Comparison of ENCODE assay signal across 18 cellular contexts in genomic region chr18:78720456-78721250, GRCh38.
DNase-seq lines count a peak whose midpoint lies in the region; ATAC-seq and TF ChIP-seq lines count a peak whose summit lies in the region.
"Had no signal": no experiment of that assay in that cellular context is flagged by ENCODE, and none has a peak within 500 bp of the region (broad histone marks: within the 10 kb centered on the region; RNA-seq: fewer than 3 reads in every experiment).

No MANE protein-coding gene starts in this region.

- no peak overlapping the region for H3K4me3 ChIP-seq in right cardiac atrium (ENCODE audit: low read length)
- H3K4me3 ChIP-seq: A549, HAP-1, PC-9 had no signal

- no peaks in the 10 kb centered on the region for H3K4me1 ChIP-seq in right cardiac atrium (ENCODE audit: control insufficient read depth, insufficient read depth, low read length)
- H3K4me1 ChIP-seq: A549 had no signal

- peak overlapping the region; percentile 35 for H3K27ac Mint-ChIP-seq in neural crest cell (ENCODE audit: unreplicated experiment)
- H3K27ac Mint-ChIP-seq in activated CD4-positive, alpha-beta T cell treated with anti-CD3 and anti-CD28 coated beads, Interleukin-2, amount 10 ng/mL, durations not matched to agents 24 days and 14 days, result no peak overlapping the region

- H3K4me1 Mint-ChIP-seq in neural crest cell, result peaks cover 41% of the 10 kb centered on the region
- H3K4me1 Mint-ChIP-seq in activated CD4-positive, alpha-beta T cell treated with anti-CD3 and anti-CD28 coated beads, Interleukin-2, amount 10 ng/mL, durations not matched to agents 24 days and 14 days, result no peaks in the 10 kb centered on the region

- intact Hi-C loops in right cardiac atrium (cut with DNase I), result no loop called here
- intact Hi-C loops in left ventricle myocardium superior (cut with micrococcal nuclease), result no loop called here
- intact Hi-C loops in activated CD4-positive, alpha-beta T cell treated with anti-CD3 and anti-CD28 coated beads, Interleukin-2, amount 10 ng/mL, durations not matched to agents 24 days and 14 days (cut with micrococcal nuclease), result no loop called here

- H3K27ac ChIP-seq in right cardiac atrium (ENCODE audit: low read length) (no peak overlapping the region), cingulate gyrus (ENCODE audit: low read depth, low read length) (peak overlapping the region; percentile 30)
- H3K27ac ChIP-seq: A549, C4-2B, PC-9 had no signal

- H3K27me3 Mint-ChIP-seq in neural crest cell (ENCODE audit: low read depth), result peaks cover 11% of the 10 kb centered on the region
- H3K27me3 Mint-ChIP-seq in activated CD4-positive, alpha-beta T cell treated with anti-CD3 and anti-CD28 coated beads, Interleukin-2, amount 10 ng/mL, durations not matched to agents 24 days and 14 days, result peaks cover 11% of the 10 kb centered on the region

- ATAC-seq in right cardiac atrium (peak in 1 of 2 donors; percentile 33), left ventricle myocardium superior (no peak), HG02981 (IDR thresholded peaks at IDR 0.05; ENCODE audit: unreplicated experiment) (no peak)
- ATAC-seq: A549 had no signal

- no peaks in the 10 kb centered on the region for H3K9me3 ChIP-seq in right cardiac atrium (ENCODE audit: control insufficient read depth, low read length)
- H3K9me3 ChIP-seq: A549 had no signal

- DNase-seq in right cardiac atrium, result peak in 2 of 3 donors; percentile 54 to 65
- DNase-seq in left ventricle myocardium superior, result no peak
- no peak for DNase-seq in neural crest cell (ENCODE audit: low read depth, low spot score)
- no peak for DNase-seq in activated CD4-positive, alpha-beta T cell treated with anti-CD3 and anti-CD28 coated beads, Interleukin-2, amount 10 ng/mL, durations not matched to agents 24 days and 14 days
- no peak for DNase-seq in NCI-H510A (lab: John Stamatoyannopoulos, UW)
- DNase-seq in epidermal melanocyte (ENCODE audit: insufficient read length, low spot score), result no peak
- DNase-seq: DMS153, KG1, NCI-H1048, NCI-H1694, NCI-H446, NCI-H748 treated with DMSO at 0.1 percent for 48 hours, PC-9 had no signal

- H3K36me3 Mint-ChIP-seq in neural crest cell (ENCODE audit: low read depth), result no peaks in the 10 kb centered on the region
- no peaks in the 10 kb centered on the region for H3K36me3 Mint-ChIP-seq in activated CD4-positive, alpha-beta T cell treated with anti-CD3 and anti-CD28 coated beads, Interleukin-2, amount 10 ng/mL, durations not matched to agents 24 days and 14 days (ENCODE audit: low read depth)

- H3K27me3 ChIP-seq in right cardiac atrium (ENCODE audit: control insufficient read depth, insufficient read depth), result no peaks in the 10 kb centered on the region

- no peak overlapping the region for H3K4me3 Mint-ChIP-seq in neural crest cell
- no peak overlapping the region for H3K4me3 Mint-ChIP-seq in activated CD4-positive, alpha-beta T cell treated with anti-CD3 and anti-CD28 coated beads, Interleukin-2, amount 10 ng/mL, durations not matched to agents 24 days and 14 days

- whole genome bisulfite sequencing in right cardiac atrium, result 65% methylated on average over 33 of the region's 33 CpGs

- TF ChIP-seq CTCF in neural crest cell (conservative IDR thresholded peaks at IDR 0.05), result no peak

- peaks cover 4% of the 10 kb centered on the region for H3K9me3 Mint-ChIP-seq in neural crest cell
- H3K9me3 Mint-ChIP-seq in activated CD4-positive, alpha-beta T cell treated with anti-CD3 and anti-CD28 coated beads, Interleukin-2, amount 10 ng/mL, durations not matched to agents 24 days and 14 days, result no peaks in the 10 kb centered on the region

Comparison
In these comparisons a context has a peak if more than half of its experiments do, and no peak if none do; other contexts are left out.
1. DNase-seq: peak in right cardiac atrium (2 of 3); none in left ventricle myocardium superior (single experiment), neural crest cell (single experiment), activated CD4-positive, alpha-beta T cell treated with anti-CD3 and anti-CD28 coated beads, Interleukin-2, amount 10 ng/mL, durations not matched to agents 24 days and 14 days (single experiment), NCI-H510A (single experiment) and epidermal melanocyte (single experiment).